In the genomic region with DNA sequence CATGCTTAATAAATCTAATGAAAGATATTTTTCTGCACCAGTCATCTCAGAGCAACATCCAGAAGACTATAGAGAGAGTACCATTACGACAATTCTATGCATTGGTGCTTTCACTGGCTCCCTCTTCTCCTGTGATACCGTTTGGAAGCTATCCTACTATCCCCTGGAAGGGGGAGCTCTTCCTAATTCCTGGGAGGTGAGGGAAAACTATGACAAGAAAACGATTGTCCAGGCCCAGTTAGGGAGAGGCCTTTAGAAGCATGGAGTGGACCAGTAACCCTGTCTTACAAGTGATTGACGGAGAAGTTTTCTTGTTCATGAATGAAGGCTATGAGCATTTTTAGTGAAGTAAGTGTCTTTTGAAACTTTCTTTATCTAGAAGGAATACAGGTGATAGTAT, we compare ENCODE assay signal across 2 cellular contexts.
TF ChIP-seq lines count a peak whose summit lies in the region.

No MANE protein-coding gene starts in this region.

TF ChIP-seq in HCT116, 20 proteins besides CTCF, POLR2A, EP300 and RAD21 (continued from another document):
- no peak for TF ChIP-seq ATF3 (IDR thresholded peaks at IDR 0.05)
- no peak for TF ChIP-seq SP1 (IDR thresholded peaks at IDR 0.05; ENCODE audit: low read depth)
- TF ChIP-seq ELF1 (IDR thresholded peaks at IDR 0.05; ENCODE audit: borderline replicate concordance, low read depth) = no peak
- no peak for TF ChIP-seq JUND (IDR thresholded peaks at IDR 0.05)
- TF ChIP-seq CEBPB (IDR thresholded peaks at IDR 0.05; ENCODE audit: low read depth) = no peak
- TF ChIP-seq EZH2phosphoT487 (IDR thresholded peaks at IDR 0.05; ENCODE audit: borderline replicate concordance) = no peak
- TF ChIP-seq, protein P1, sequence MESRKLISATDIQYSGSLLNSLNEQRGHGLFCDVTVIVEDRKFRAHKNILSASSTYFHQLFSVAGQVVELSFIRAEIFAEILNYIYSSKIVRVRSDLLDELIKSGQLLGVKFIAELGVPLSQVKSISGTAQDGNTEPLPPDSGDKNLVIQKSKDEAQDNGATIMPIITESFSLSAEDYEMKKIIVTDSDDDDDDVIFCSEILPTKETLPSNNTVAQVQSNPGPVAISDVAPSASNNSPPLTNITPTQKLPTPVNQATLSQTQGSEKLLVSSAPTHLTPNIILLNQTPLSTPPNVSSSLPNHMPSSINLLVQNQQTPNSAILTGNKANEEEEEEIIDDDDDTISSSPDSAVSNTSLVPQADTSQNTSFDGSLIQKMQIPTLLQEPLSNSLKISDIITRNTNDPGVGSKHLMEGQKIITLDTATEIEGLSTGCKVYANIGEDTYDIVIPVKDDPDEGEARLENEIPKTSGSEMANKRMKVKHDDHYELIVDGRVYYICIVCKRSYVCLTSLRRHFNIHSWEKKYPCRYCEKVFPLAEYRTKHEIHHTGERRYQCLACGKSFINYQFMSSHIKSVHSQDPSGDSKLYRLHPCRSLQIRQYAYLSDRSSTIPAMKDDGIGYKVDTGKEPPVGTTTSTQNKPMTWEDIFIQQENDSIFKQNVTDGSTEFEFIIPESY (IDR thresholded peaks at IDR 0.05; ENCODE audit: extremely low read depth, insufficient replicate concordance, low read length) = no peak
- TF ChIP-seq MAX (IDR thresholded peaks at IDR 0.05) = no peak
- TF ChIP-seq, protein P2, sequence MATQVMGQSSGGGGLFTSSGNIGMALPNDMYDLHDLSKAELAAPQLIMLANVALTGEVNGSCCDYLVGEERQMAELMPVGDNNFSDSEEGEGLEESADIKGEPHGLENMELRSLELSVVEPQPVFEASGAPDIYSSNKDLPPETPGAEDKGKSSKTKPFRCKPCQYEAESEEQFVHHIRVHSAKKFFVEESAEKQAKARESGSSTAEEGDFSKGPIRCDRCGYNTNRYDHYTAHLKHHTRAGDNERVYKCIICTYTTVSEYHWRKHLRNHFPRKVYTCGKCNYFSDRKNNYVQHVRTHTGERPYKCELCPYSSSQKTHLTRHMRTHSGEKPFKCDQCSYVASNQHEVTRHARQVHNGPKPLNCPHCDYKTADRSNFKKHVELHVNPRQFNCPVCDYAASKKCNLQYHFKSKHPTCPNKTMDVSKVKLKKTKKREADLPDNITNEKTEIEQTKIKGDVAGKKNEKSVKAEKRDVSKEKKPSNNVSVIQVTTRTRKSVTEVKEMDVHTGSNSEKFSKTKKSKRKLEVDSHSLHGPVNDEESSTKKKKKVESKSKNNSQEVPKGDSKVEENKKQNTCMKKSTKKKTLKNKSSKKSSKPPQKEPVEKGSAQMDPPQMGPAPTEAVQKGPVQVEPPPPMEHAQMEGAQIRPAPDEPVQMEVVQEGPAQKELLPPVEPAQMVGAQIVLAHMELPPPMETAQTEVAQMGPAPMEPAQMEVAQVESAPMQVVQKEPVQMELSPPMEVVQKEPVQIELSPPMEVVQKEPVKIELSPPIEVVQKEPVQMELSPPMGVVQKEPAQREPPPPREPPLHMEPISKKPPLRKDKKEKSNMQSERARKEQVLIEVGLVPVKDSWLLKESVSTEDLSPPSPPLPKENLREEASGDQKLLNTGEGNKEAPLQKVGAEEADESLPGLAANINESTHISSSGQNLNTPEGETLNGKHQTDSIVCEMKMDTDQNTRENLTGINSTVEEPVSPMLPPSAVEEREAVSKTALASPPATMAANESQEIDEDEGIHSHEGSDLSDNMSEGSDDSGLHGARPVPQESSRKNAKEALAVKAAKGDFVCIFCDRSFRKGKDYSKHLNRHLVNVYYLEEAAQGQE (IDR thresholded peaks at IDR 0.05; ENCODE audit: low read depth) = no peak
- no peak for TF ChIP-seq FOSL1 (IDR thresholded peaks at IDR 0.05; ENCODE audit: low read depth)
- TF ChIP-seq CBX3 (IDR thresholded peaks at IDR 0.05; ENCODE audit: low read depth) = no peak

TF ChIP-seq in SK-N-SH, 30 proteins besides CTCF, POLR2A, EP300 and RAD21 (continued from another document):
- TF ChIP-seq, protein P2 (IDR thresholded peaks at IDR 0.05; ENCODE audit: low read depth, low read length) = no peak
- no peak for TF ChIP-seq MXI1 (IDR thresholded peaks at IDR 0.05; ENCODE audit: low read depth, low read length)
